Comparison of ENCODE assay signal across 1 cellular context in genomic region chr11:2140411-2141400, GRCh38.
A peak's percentile ranks its signal among the peaks of the same experiment; 100 is the strongest.
TF ChIP-seq lines count a peak whose summit lies in the region.

No MANE protein-coding gene starts in this region.

TF ChIP-seq in HepG2, 621 proteins besides CTCF, POLR2A, EP300 and RAD21 (continues in another document):
- TF ChIP-seq BCL3 (CRISPR knock-in tag; IDR thresholded peaks at IDR 0.05): no peak
- TF ChIP-seq UBTF (CRISPR knock-in tag; IDR thresholded peaks at IDR 0.05): peak; percentile 77; the same call in 1 of the 2 replicates
- TF ChIP-seq ZNF687 (CRISPR knock-in tag; IDR thresholded peaks at IDR 0.05): peak; percentile 53
- TF ChIP-seq ZNF800 (CRISPR knock-in tag; IDR thresholded peaks at IDR 0.05): peak; percentile 77
- 0 out of 2 replicates have a peak, but pooled peaks have one; percentile 11 for TF ChIP-seq STAG1 (CRISPR knock-in tag; IDR thresholded peaks at IDR 0.05)
- TF ChIP-seq, protein P1, sequence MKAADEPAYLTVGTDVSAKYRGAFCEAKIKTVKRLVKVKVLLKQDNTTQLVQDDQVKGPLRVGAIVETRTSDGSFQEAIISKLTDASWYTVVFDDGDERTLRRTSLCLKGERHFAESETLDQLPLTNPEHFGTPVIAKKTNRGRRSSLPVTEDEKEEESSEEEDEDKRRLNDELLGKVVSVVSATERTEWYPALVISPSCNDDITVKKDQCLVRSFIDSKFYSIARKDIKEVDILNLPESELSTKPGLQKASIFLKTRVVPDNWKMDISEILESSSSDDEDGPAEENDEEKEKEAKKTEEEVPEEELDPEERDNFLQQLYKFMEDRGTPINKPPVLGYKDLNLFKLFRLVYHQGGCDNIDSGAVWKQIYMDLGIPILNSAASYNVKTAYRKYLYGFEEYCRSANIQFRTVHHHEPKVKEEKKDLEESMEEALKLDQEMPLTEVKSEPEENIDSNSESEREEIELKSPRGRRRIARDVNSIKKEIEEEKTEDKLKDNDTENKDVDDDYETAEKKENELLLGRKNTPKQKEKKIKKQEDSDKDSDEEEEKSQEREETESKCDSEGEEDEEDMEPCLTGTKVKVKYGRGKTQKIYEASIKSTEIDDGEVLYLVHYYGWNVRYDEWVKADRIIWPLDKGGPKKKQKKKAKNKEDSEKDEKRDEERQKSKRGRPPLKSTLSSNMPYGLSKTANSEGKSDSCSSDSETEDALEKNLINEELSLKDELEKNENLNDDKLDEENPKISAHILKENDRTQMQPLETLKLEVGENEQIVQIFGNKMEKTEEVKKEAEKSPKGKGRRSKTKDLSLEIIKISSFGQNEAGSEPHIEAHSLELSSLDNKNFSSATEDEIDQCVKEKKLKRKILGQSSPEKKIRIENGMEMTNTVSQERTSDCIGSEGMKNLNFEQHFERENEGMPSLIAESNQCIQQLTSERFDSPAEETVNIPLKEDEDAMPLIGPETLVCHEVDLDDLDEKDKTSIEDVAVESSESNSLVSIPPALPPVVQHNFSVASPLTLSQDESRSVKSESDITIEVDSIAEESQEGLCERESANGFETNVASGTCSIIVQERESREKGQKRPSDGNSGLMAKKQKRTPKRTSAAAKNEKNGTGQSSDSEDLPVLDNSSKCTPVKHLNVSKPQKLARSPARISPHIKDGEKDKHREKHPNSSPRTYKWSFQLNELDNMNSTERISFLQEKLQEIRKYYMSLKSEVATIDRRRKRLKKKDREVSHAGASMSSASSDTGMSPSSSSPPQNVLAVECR (CRISPR knock-in tag; IDR thresholded peaks at IDR 0.05; ENCODE audit: borderline replicate concordance): peak; percentile 6; the same call in 1 of the 2 replicates
- peak; percentile 85; the same call in 1 of the 2 replicates for TF ChIP-seq EZH2 (conservative IDR thresholded peaks at IDR 0.05; ENCODE audit: low read depth, low read length)
- TF ChIP-seq BCL6 (CRISPR knock-in tag; IDR thresholded peaks at IDR 0.05): peak; percentile 7; the same call in 1 of the 2 replicates
- TF ChIP-seq HDAC1 (CRISPR knock-in tag; IDR thresholded peaks at IDR 0.05): peak; percentile 12; the same call in 1 of the 2 replicates
- no peak for TF ChIP-seq SMAD9 (CRISPR knock-in tag; IDR thresholded peaks at IDR 0.05)
- TF ChIP-seq, protein P2, sequence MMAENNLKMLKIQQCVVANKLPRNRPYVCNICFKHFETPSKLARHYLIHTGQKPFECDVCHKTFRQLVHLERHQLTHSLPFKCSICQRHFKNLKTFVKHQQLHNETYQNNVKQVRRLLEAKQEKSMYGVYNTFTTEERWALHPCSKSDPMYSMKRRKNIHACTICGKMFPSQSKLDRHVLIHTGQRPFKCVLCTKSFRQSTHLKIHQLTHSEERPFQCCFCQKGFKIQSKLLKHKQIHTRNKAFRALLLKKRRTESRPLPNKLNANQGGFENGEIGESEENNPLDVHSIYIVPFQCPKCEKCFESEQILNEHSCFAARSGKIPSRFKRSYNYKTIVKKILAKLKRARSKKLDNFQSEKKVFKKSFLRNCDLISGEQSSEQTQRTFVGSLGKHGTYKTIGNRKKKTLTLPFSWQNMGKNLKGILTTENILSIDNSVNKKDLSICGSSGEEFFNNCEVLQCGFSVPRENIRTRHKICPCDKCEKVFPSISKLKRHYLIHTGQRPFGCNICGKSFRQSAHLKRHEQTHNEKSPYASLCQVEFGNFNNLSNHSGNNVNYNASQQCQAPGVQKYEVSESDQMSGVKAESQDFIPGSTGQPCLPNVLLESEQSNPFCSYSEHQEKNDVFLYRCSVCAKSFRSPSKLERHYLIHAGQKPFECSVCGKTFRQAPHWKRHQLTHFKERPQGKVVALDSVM (CRISPR knock-in tag; IDR thresholded peaks at IDR 0.05): no peak
- TF ChIP-seq, protein P3, sequence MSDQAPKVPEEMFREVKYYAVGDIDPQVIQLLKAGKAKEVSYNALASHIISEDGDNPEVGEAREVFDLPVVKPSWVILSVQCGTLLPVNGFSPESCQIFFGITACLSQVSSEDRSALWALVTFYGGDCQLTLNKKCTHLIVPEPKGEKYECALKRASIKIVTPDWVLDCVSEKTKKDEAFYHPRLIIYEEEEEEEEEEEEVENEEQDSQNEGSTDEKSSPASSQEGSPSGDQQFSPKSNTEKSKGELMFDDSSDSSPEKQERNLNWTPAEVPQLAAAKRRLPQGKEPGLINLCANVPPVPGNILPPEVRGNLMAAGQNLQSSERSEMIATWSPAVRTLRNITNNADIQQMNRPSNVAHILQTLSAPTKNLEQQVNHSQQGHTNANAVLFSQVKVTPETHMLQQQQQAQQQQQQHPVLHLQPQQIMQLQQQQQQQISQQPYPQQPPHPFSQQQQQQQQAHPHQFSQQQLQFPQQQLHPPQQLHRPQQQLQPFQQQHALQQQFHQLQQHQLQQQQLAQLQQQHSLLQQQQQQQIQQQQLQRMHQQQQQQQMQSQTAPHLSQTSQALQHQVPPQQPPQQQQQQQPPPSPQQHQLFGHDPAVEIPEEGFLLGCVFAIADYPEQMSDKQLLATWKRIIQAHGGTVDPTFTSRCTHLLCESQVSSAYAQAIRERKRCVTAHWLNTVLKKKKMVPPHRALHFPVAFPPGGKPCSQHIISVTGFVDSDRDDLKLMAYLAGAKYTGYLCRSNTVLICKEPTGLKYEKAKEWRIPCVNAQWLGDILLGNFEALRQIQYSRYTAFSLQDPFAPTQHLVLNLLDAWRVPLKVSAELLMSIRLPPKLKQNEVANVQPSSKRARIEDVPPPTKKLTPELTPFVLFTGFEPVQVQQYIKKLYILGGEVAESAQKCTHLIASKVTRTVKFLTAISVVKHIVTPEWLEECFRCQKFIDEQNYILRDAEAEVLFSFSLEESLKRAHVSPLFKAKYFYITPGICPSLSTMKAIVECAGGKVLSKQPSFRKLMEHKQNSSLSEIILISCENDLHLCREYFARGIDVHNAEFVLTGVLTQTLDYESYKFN (CRISPR knock-in tag; conservative IDR thresholded peaks at IDR 0.05): no peak
- TF ChIP-seq, protein P4, sequence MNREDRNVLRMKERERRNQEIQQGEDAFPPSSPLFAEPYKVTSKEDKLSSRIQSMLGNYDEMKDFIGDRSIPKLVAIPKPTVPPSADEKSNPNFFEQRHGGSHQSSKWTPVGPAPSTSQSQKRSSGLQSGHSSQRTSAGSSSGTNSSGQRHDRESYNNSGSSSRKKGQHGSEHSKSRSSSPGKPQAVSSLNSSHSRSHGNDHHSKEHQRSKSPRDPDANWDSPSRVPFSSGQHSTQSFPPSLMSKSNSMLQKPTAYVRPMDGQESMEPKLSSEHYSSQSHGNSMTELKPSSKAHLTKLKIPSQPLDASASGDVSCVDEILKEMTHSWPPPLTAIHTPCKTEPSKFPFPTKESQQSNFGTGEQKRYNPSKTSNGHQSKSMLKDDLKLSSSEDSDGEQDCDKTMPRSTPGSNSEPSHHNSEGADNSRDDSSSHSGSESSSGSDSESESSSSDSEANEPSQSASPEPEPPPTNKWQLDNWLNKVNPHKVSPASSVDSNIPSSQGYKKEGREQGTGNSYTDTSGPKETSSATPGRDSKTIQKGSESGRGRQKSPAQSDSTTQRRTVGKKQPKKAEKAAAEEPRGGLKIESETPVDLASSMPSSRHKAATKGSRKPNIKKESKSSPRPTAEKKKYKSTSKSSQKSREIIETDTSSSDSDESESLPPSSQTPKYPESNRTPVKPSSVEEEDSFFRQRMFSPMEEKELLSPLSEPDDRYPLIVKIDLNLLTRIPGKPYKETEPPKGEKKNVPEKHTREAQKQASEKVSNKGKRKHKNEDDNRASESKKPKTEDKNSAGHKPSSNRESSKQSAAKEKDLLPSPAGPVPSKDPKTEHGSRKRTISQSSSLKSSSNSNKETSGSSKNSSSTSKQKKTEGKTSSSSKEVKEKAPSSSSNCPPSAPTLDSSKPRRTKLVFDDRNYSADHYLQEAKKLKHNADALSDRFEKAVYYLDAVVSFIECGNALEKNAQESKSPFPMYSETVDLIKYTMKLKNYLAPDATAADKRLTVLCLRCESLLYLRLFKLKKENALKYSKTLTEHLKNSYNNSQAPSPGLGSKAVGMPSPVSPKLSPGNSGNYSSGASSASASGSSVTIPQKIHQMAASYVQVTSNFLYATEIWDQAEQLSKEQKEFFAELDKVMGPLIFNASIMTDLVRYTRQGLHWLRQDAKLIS (CRISPR knock-in tag; IDR thresholded peaks at IDR 0.05): 0 out of 2 replicates have a peak, but pooled peaks have one; percentile 15
- TF ChIP-seq, protein P5, sequence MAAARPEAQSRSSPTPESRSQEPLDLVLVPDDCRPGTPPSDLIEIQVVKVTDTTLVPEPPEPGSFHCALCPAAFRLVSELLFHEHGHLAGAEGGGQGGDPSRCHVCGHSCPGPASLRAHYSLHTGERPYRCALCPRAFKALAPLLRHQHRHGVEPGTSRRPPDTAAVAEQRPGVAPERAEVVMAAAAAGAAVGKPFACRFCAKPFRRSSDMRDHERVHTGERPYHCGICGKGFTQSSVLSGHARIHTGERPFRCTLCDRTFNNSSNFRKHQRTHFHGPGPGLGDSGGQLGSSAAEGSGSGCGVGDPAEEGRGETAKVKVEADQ (CRISPR knock-in tag; IDR thresholded peaks at IDR 0.05; ENCODE audit: borderline replicate concordance): no peak
- TF ChIP-seq SPEN (CRISPR knock-in tag; IDR thresholded peaks at IDR 0.05; ENCODE audit: low read depth): no peak
- TF ChIP-seq HNRNPLL (IDR thresholded peaks at IDR 0.05; ENCODE audit: low read depth, low read length, poor library complexity, severe bottlenecking): peak; percentile 47
- no peak for TF ChIP-seq GTF2F1 (IDR thresholded peaks at IDR 0.05; ENCODE audit: low read length)
- no peak for TF ChIP-seq NCOA5 (CRISPR knock-in tag; IDR thresholded peaks at IDR 0.05)
- peak; percentile 29; the same call in 1 of the 2 replicates for TF ChIP-seq SOX13 (IDR thresholded peaks at IDR 0.05)
- no peak for TF ChIP-seq SOX13 (CRISPR knock-in tag; conservative IDR thresholded peaks at IDR 0.05 in 1 of 2, IDR thresholded peaks at IDR 0.05 in 1 of 2)
